Comparison of ENCODE assay signal across 39 cellular contexts in genomic region chr19:8904597-8904996, GRCh38.
"Had no signal": no experiment of that assay in that cellular context is flagged by ENCODE, and none has a peak within 500 bp of the region (broad histone marks: within the 10 kb centered on the region; RNA-seq: fewer than 3 reads in every experiment).

No MANE protein-coding gene starts in this region.

- H3K4me3 ChIP-seq: adrenal gland, ascending aorta, body of pancreas, breast epithelium, cardiac muscle cell had no signal

- H3K27ac ChIP-seq: adrenal gland, ascending aorta, body of pancreas, brain microvascular endothelial cell, breast epithelium, cardiac muscle cell had no signal

- H3K4me3 Mint-ChIP-seq: activated naive CD4-positive, alpha-beta T cell treated with anti-CD3 and anti-CD28 coated beads for 36 hours; activated naive CD4-positive, alpha-beta T cell treated with anti-CD3 and anti-CD28 coated beads, Interleukin-2, amount 10 ng/mL, durations not matched to agents 7 days and 5 days; activated naive CD4-positive, alpha-beta T cell treated with anti-CD3 and anti-CD28 coated beads, Interleukin-2, amount 50 U/mL, for 24 hours; activated naive CD8-positive, alpha-beta T cell; activated naive CD8-positive, alpha-beta T cell treated with anti-CD3 and anti-CD28 coated beads for 36 hours; activated naive CD8-positive, alpha-beta T cell treated with anti-CD3 and anti-CD28 coated beads, Interleukin-2, amount 10 ng/mL, durations not matched to agents 7 days and 5 days; activated naive CD8-positive, alpha-beta T cell treated with anti-CD3 and anti-CD28 coated beads, Interleukin-2, amount 50 U/mL, for 24 hours; activated T-cell treated with anti-CD3 and anti-CD28 coated beads, Interleukin-2, amount 50 U/mL, for 24 hours; activated T-cell treated with anti-CD3 and anti-CD28 coated beads, Interleukin-2, amount 50 U/mL, for 4 hours; activated T-cell treated with anti-CD3 and anti-CD28 coated beads, Interleukin-2, amount 50 U/mL, for 72 hours; activated T-helper 1 cell treated with anti-CD3 and anti-CD28 coated beads, Interleukin-12 subunit alpha, Interleukin-12 subunit beta, Interleukin-2, Interleukin-4 antibody, amounts not matched to agents 30 ng/mL and 10 ng/mL and 1 ng/mL, durations not matched to agents 14 hours and 24 hours and 36 hours; activated T-helper 17 cell treated with anti-CD3 and anti-CD28 coated beads, Interleukin-2, amount 50 U/mL, for 72 hours; brain; central memory CD8-positive, alpha-beta T cell had no signal

- DNase-seq: activated effector memory CD4-positive, alpha-beta T cell treated with anti-CD3 and anti-CD28 coated beads, Interleukin-2, amount 50 U/mL, for 16 hours; activated effector memory CD4-positive, alpha-beta T cell treated with Interleukin-2 at 50 U/mL for 16 hours; activated gamma-delta T cell; activated gamma-delta T cell treated with Interleukin-2 at 50 U/mL for 16 hours; activated naive CD4-positive, alpha-beta T cell; activated naive CD4-positive, alpha-beta T cell treated with anti-CD3 and anti-CD28 coated beads for 36 hours; activated naive CD4-positive, alpha-beta T cell treated with anti-CD3 and anti-CD28 coated beads, Interleukin-2, amount 10 ng/mL, durations not matched to agents 7 days and 5 days; activated naive CD4-positive, alpha-beta T cell treated with anti-CD3 and anti-CD28 coated beads, Interleukin-2, amount 50 U/mL, for 16 hours; activated naive CD4-positive, alpha-beta T cell treated with Interleukin-2 at 50 U/mL for 16 hours; activated naive CD8-positive, alpha-beta T cell treated with anti-CD3 and anti-CD28 coated beads for 36 hours; activated naive CD8-positive, alpha-beta T cell treated with anti-CD3 and anti-CD28 coated beads, Interleukin-2, amount 10 ng/mL, durations not matched to agents 7 days and 5 days; activated naive CD8-positive, alpha-beta T cell treated with anti-CD3 and anti-CD28 coated beads, Interleukin-2, amount 50 U/mL, for 24 hours; activated T-cell treated with anti-CD3 and anti-CD28 coated beads for 4 hours; activated T-cell treated with anti-CD3 and anti-CD28 coated beads, Interleukin-2, amount 50 U/mL, for 1 hour; activated T-cell treated with anti-CD3 and anti-CD28 coated beads, Interleukin-2, amount 50 U/mL, for 24 hours; activated T-cell treated with anti-CD3 and anti-CD28 coated beads, Interleukin-2, amount 50 U/mL, for 4 hours; activated T-cell treated with anti-CD3 and anti-CD28 coated beads, Interleukin-2, amount 50 U/mL, for 48 hours; activated T-cell treated with anti-CD3 and anti-CD28 coated beads, Interleukin-2, amount 50 U/mL, for 72 hours; adrenal gland; amniotic stem cell; anterior cingulate cortex; aorta; body of pancreas; brain microvascular endothelial cell; caudate nucleus; central memory CD4-positive, alpha-beta T cell; cerebellar nuclear complex had no signal

- H3K27ac Mint-ChIP-seq: activated naive CD4-positive, alpha-beta T cell treated with anti-CD3 and anti-CD28 coated beads for 36 hours; activated naive CD4-positive, alpha-beta T cell treated with anti-CD3 and anti-CD28 coated beads, Interleukin-2, amount 10 ng/mL, durations not matched to agents 7 days and 5 days; activated naive CD4-positive, alpha-beta T cell treated with anti-CD3 and anti-CD28 coated beads, Interleukin-2, amount 50 U/mL, for 24 hours; activated naive CD4-positive, alpha-beta T cell treated with anti-CD3 and anti-CD28 coated beads, Interleukin-2, amount 50 U/mL, for 72 hours; activated naive CD8-positive, alpha-beta T cell; activated naive CD8-positive, alpha-beta T cell treated with anti-CD3 and anti-CD28 coated beads for 36 hours; activated naive CD8-positive, alpha-beta T cell treated with anti-CD3 and anti-CD28 coated beads, Interleukin-2, amount 10 ng/mL, durations not matched to agents 7 days and 5 days; activated naive CD8-positive, alpha-beta T cell treated with anti-CD3 and anti-CD28 coated beads, Interleukin-2, amount 50 U/mL, for 24 hours; activated T-cell treated with anti-CD3 and anti-CD28 coated beads, Interleukin-2, amount 50 U/mL, for 24 hours; activated T-cell treated with anti-CD3 and anti-CD28 coated beads, Interleukin-2, amount 50 U/mL, for 72 hours; activated T-helper 1 cell treated with anti-CD3 and anti-CD28 coated beads, Interleukin-12 subunit alpha, Interleukin-12 subunit beta, Interleukin-2, Interleukin-4 antibody, amounts not matched to agents 30 ng/mL and 10 ng/mL and 1 ng/mL, durations not matched to agents 14 hours and 24 hours and 36 hours; activated T-helper 17 cell treated with anti-CD3 and anti-CD28 coated beads, Interleukin-2, amount 50 U/mL, for 72 hours; activated T-helper 2 cell treated with anti-CD3 and anti-CD28 coated beads, Interferon-gamma antibody, Interleukin-2, Interleukin-4, amounts not matched to agents 10 μg/mL and 5 μg/mL and 100 μg/mL, durations not matched to agents 14 hours and 24 hours and 36 hours; brain had no signal

- H3K27me3 ChIP-seq: adrenal gland, ascending aorta, body of pancreas, brain microvascular endothelial cell, breast epithelium, cardiac muscle cell had no signal

- H3K36me3 Mint-ChIP-seq: activated naive CD4-positive, alpha-beta T cell treated with anti-CD3 and anti-CD28 coated beads, Interleukin-2, amount 10 ng/mL, durations not matched to agents 7 days and 5 days; activated naive CD4-positive, alpha-beta T cell treated with anti-CD3 and anti-CD28 coated beads, Interleukin-2, amount 50 U/mL, for 24 hours; activated naive CD4-positive, alpha-beta T cell treated with anti-CD3 and anti-CD28 coated beads, Interleukin-2, amount 50 U/mL, for 72 hours; activated naive CD8-positive, alpha-beta T cell; activated naive CD8-positive, alpha-beta T cell treated with anti-CD3 and anti-CD28 coated beads for 36 hours; activated naive CD8-positive, alpha-beta T cell treated with anti-CD3 and anti-CD28 coated beads, Interleukin-2, amount 10 ng/mL, durations not matched to agents 7 days and 5 days; brain had no signal

- H3K9me3 ChIP-seq: adrenal gland, ascending aorta, body of pancreas, breast epithelium had no signal

- ATAC-seq: activated naive CD4-positive, alpha-beta T cell treated with anti-CD3 and anti-CD28 coated beads, Interleukin-2, amount 50 U/mL, for 72 hours; activated naive CD8-positive, alpha-beta T cell treated with anti-CD3 and anti-CD28 coated beads, Interleukin-2, amount 50 U/mL, for 24 hours; activated T-cell treated with anti-CD3 and anti-CD28 coated beads, Interleukin-2, amount 50 U/mL, for 4 hours; activated T-cell treated with anti-CD3 and anti-CD28 coated beads, Interleukin-2, amount 50 U/mL, for 72 hours; activated T-helper 17 cell treated with anti-CD3 and anti-CD28 coated beads, Interleukin-2, amount 50 U/mL, for 72 hours; body of pancreas had no signal

- H3K27me3 Mint-ChIP-seq: activated naive CD4-positive, alpha-beta T cell treated with anti-CD3 and anti-CD28 coated beads, Interleukin-2, amount 10 ng/mL, durations not matched to agents 7 days and 5 days; activated naive CD8-positive, alpha-beta T cell treated with anti-CD3 and anti-CD28 coated beads for 36 hours; activated naive CD8-positive, alpha-beta T cell treated with anti-CD3 and anti-CD28 coated beads, Interleukin-2, amount 10 ng/mL, durations not matched to agents 7 days and 5 days; brain; central memory CD8-positive, alpha-beta T cell had no signal

- H3K36me3 ChIP-seq: adrenal gland, ascending aorta, brain microvascular endothelial cell, breast epithelium, cardiac muscle cell had no signal

- FAIRE-seq: astrocyte had no signal

- H3K9me3 Mint-ChIP-seq: activated naive CD4-positive, alpha-beta T cell treated with anti-CD3 and anti-CD28 coated beads for 36 hours; activated naive CD4-positive, alpha-beta T cell treated with anti-CD3 and anti-CD28 coated beads, Interleukin-2, amount 50 U/mL, for 24 hours; activated naive CD8-positive, alpha-beta T cell treated with anti-CD3 and anti-CD28 coated beads for 36 hours; activated naive CD8-positive, alpha-beta T cell treated with anti-CD3 and anti-CD28 coated beads, Interleukin-2, amount 10 ng/mL, durations not matched to agents 7 days and 5 days; activated naive CD8-positive, alpha-beta T cell treated with anti-CD3 and anti-CD28 coated beads, Interleukin-2, amount 50 U/mL, for 24 hours; activated T-cell treated with anti-CD3 and anti-CD28 coated beads, Interleukin-2, amount 50 U/mL, for 24 hours; activated T-cell treated with anti-CD3 and anti-CD28 coated beads, Interleukin-2, amount 50 U/mL, for 4 hours; activated T-helper 1 cell treated with anti-CD3 and anti-CD28 coated beads, Interleukin-12 subunit alpha, Interleukin-12 subunit beta, Interleukin-2, Interleukin-4 antibody, amounts not matched to agents 30 ng/mL and 10 ng/mL and 1 ng/mL, durations not matched to agents 14 hours and 24 hours and 36 hours; activated T-helper 17 cell treated with anti-CD3 and anti-CD28 coated beads, Interleukin-2, amount 50 U/mL, for 72 hours; activated T-helper 2 cell treated with anti-CD3 and anti-CD28 coated beads, Interferon-gamma antibody, Interleukin-2, Interleukin-4, amounts not matched to agents 10 μg/mL and 5 μg/mL and 100 μg/mL, durations not matched to agents 14 hours and 24 hours and 36 hours; central memory CD8-positive, alpha-beta T cell had no signal

- H3K4me1 ChIP-seq: adrenal gland, ascending aorta, body of pancreas, breast epithelium had no signal

- H3K4me1 Mint-ChIP-seq: activated naive CD4-positive, alpha-beta T cell treated with anti-CD3 and anti-CD28 coated beads, Interleukin-2, amount 10 ng/mL, durations not matched to agents 7 days and 5 days; activated naive CD4-positive, alpha-beta T cell treated with anti-CD3 and anti-CD28 coated beads, Interleukin-2, amount 50 U/mL, for 24 hours; activated naive CD8-positive, alpha-beta T cell treated with anti-CD3 and anti-CD28 coated beads for 36 hours; activated naive CD8-positive, alpha-beta T cell treated with anti-CD3 and anti-CD28 coated beads, Interleukin-2, amount 10 ng/mL, durations not matched to agents 7 days and 5 days; activated naive CD8-positive, alpha-beta T cell treated with anti-CD3 and anti-CD28 coated beads, Interleukin-2, amount 50 U/mL, for 24 hours; activated T-helper 17 cell treated with anti-CD3 and anti-CD28 coated beads, Interleukin-2, amount 50 U/mL, for 72 hours; brain; central memory CD8-positive, alpha-beta T cell had no signal
